Comparison of ENCODE assay signal across 1 cellular context in genomic region chr22:37148031-37148651, GRCh38.
TF ChIP-seq lines count a peak whose summit lies in the region.

No MANE protein-coding gene starts in this region.

TF ChIP-seq in H1, 55 proteins besides CTCF, POLR2A, EP300 and RAD21:
- no peak for TF ChIP-seq CEBPB (IDR thresholded peaks at IDR 0.05; ENCODE audit: low read depth, low read length)
- no peak for TF ChIP-seq MAFK (IDR thresholded peaks at IDR 0.05; ENCODE audit: low read depth, low read length)
- TF ChIP-seq RFX5 (IDR thresholded peaks at IDR 0.05; ENCODE audit: borderline replicate concordance, low read depth, low read length), result no peak
- TF ChIP-seq SP2 (IDR thresholded peaks at IDR 0.05; ENCODE audit: low read length), result no peak
- TF ChIP-seq JUN (IDR thresholded peaks at IDR 0.05; ENCODE audit: low read depth, low read length), result no peak
